Comparison of ENCODE assay signal across 13 cellular contexts in the genomic region with DNA sequence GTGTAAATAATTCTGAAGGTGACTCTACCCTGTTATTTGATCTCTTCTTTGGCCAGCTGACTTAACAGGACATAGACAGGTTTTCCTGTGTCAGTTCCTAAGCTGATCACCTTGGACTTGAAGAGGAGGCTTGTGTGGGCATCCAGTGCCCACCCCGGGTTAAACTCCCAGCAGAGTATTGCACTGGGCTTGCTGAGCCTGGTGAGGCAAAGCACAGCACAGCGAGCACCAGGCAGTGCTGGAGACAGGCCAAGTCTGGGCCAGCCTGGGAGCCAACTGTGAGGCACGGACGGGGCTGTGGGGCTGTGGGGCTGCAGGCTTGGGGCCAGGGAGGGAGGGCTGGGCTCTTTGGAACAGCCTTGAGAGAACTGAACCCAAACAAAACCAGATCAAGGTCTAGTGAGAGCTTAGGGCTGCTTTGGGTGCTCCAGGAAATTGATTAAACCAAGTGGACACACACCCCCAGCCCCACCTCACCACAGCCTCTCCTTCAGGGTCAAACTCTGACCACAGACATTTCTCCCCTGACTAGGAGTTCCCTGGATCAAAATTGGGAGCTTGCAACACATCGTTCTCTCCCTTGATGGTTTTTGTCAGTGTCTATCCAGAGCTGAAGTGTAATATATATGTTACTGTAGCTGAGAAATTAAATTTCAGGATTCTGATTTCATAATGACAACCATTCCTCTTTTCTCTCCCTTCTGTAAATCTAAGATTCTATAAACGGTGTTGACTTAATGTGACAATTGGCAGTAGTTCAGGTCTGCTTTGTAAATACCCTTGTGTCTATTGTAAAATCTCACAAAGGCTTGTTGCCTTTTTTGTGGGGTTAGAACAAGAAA. TPM values are rescaled to one million over a fixed set of nuclear protein-coding genes. Genes with fewer than 3 reads are reported as not detected.
DNase-seq lines count a peak whose midpoint lies in the region; ATAC-seq, FAIRE-seq and TF ChIP-seq lines count a peak whose summit lies in the region.
"Had no signal": no experiment of that assay in that cellular context is flagged by ENCODE, and none has a peak within 500 bp of the region (broad histone marks: within the 10 kb centered on the region; RNA-seq: fewer than 3 reads in every experiment).

No MANE protein-coding gene starts in this region.

- no peaks in the 10 kb centered on the region for H4K20me1 ChIP-seq in K562 (replicated peaks; ENCODE audit: control insufficient read depth, insufficient read depth, low read length)

- peak; percentile 54 for FAIRE-seq in K562 (lab: Jason Lieb, UNC)
- FAIRE-seq: frontal cortex had no signal

- H3K4me3 Mint-ChIP-seq in CD4-positive, alpha-beta T cell: no peak overlapping the region

- 14% methylated on average over 6 of the region's 6 CpGs for WGBS in K562 (ENCODE audit: insufficient coverage, low coverage, missing lambda C conversion rate)

- no peak for TF ChIP-seq CTCF in AG09319 (IDR thresholded peaks at IDR 0.05; ENCODE audit: low read depth, low read length)
- TF ChIP-seq CTCF in K562 (IDR thresholded peaks at IDR 0.05 in 2 of 3, conservative IDR thresholded peaks at IDR 0.05 in 1 of 3; ENCODE audit: insufficient read depth in 2 of 3, low read depth in 1 of 3, low read length in 3 of 3): no peak
- no peak for TF ChIP-seq CTCF in left lung (IDR thresholded peaks at IDR 0.05)
- no peak for TF ChIP-seq CTCF in CD4-positive, alpha-beta T cell (IDR thresholded peaks at IDR 0.05)

- ATAC-seq in K562 (no peak; the same call in 2 of the 3 replicates), left lung (peak; percentile 40), GM21515 (IDR thresholded peaks at IDR 0.05; ENCODE audit: unreplicated experiment) (no peak)
- no peak for ATAC-seq in CD4-positive, alpha-beta T cell (ENCODE audit: poor library complexity)

- H3K27me3 ChIP-seq in K562 (ENCODE audit: control insufficient read depth in 2 of 2, insufficient read depth in 2 of 2, low read length in 2 of 2): no peaks in the 10 kb centered on the region; a peak in 1 of 5 replicates
- no peaks in the 10 kb centered on the region for H3K27me3 ChIP-seq in left lung
- no peaks in the 10 kb centered on the region for H3K27me3 ChIP-seq in CD4-positive, alpha-beta T cell (ENCODE audit: control insufficient read depth, insufficient read depth, low read length)

- no peak overlapping the region for H2AFZ ChIP-seq in K562 (ENCODE audit: low read depth, low read length)

- H3K4me1 ChIP-seq in K562 (replicated peaks in 1 of 2; ENCODE audit: control insufficient read depth in 2 of 2, insufficient read depth in 2 of 2, low read length in 2 of 2) (peaks cover 0 to 9% of the 10 kb centered on the region in 2 experiments; a peak in 2 of 5 replicates), left lung (no peaks in the 10 kb centered on the region)

- H3K9ac ChIP-seq in K562 (ENCODE audit: insufficient read depth in 1 of 2, low read depth in 2 of 2, low read length in 2 of 2): 0 out of 4 replicates have a peak overlapping the region, but pooled peaks of 1 of the 2 experiments have one; percentile 48

- no peak overlapping the region for H3K27ac Mint-ChIP-seq in CD4-positive, alpha-beta T cell

- H3K9me1 ChIP-seq in K562 (ENCODE audit: control insufficient read depth, insufficient read depth, low read length): no peaks in the 10 kb centered on the region

- H3K9me3 ChIP-seq in K562 (replicated peaks; ENCODE audit: control insufficient read depth, insufficient read depth, low read depth, low read length): no peaks in the 10 kb centered on the region
- no peaks in the 10 kb centered on the region for H3K9me3 ChIP-seq in left lung
- no peaks in the 10 kb centered on the region for H3K9me3 ChIP-seq in CD4-positive, alpha-beta T cell (ENCODE audit: control insufficient read depth, low read length)

- TF ChIP-seq POLR2A in K562 (conservative IDR thresholded peaks at IDR 0.05): no peak

- H3K27ac ChIP-seq in K562 (ENCODE audit: extremely low read depth, low read depth, low read length) (no peak overlapping the region), left lung (no peak overlapping the region)
- no peak overlapping the region for H3K27ac ChIP-seq in CD4-positive, alpha-beta T cell (ENCODE audit: low read depth, low read length)

- peak; percentile 14 for DNase-seq in AG09319 (ENCODE audit: extremely low read depth, low read depth)
- DNase-seq in NCI-H1092 (lab: John Stamatoyannopoulos, UW): peak; percentile 78
- DNase-seq in K562 (ENCODE audit: extremely low read depth in 1 of 4, low spot score in 3 of 4): no peak
- DNase-seq in left lung: no peak
- DNase-seq in CD4-positive, alpha-beta T cell: no peak
- no peak for DNase-seq in GDM1 (lab: John Stamatoyannopoulos, UW)
- no peak for DNase-seq in NCI-H1930 (lab: John Stamatoyannopoulos, UW)
- DNase-seq: activated gamma-delta T cell, MV-4-11 had no signal

- in situ Hi-C loops in K562 (cut with MboI): loop anchor here (5.0 to 10.0 kb wide), 2 partner anchors 213 to 281 kb away; no protein-coding TSS in a partner anchor

- H3K4me3 ChIP-seq in K562: no peak overlapping the region
- H3K4me3 ChIP-seq in left lung: no peak overlapping the region

- POLR2A ChIA-PET in K562 (lab: Yijun Ruan, JAX): interaction anchor here (1.0 to 1.4 kb wide), 2 partner anchors 14 to 30 kb away, joined by 3 read pairs; no protein-coding TSS in a partner anchor
- POLR2A ChIA-PET in CD4-positive, alpha-beta T cell (lab: Charles Lee): interaction anchor here (0.7 kb wide), 1 partner anchor 209 kb away, joined by 3 read pairs; no protein-coding TSS in a partner anchor

- H3K79me2 ChIP-seq in K562 (ENCODE audit: control insufficient read depth, insufficient read depth, low read length): no peaks in the 10 kb centered on the region

- BruUV-seq in K562 (replicated peaks; lab: Mats Ljungman, UMichigan): no TSS peak

- H3K9me3 Mint-ChIP-seq in CD4-positive, alpha-beta T cell: no peaks in the 10 kb centered on the region

- no peak overlapping the region for H3K4me2 ChIP-seq in K562 (ENCODE audit: insufficient read depth, low read length)

- no peaks in the 10 kb centered on the region for H3K36me3 Mint-ChIP-seq in CD4-positive, alpha-beta T cell (ENCODE audit: low read depth)

- no peak for TF ChIP-seq EP300 in K562 (IDR thresholded peaks at IDR 0.05; ENCODE audit: low read length)

- no peak for TF ChIP-seq RAD21 in K562 (CRISPR knock-in tag; conservative IDR thresholded peaks at IDR 0.05 in 1 of 2, IDR thresholded peaks at IDR 0.05 in 1 of 2)

- CTCF ChIA-PET in K562 (lab: Yijun Ruan, JAX; ENCODE audit: low intra/inter-chr PET ratio): interaction anchor here (1.1 kb wide), 1 partner anchor 40 kb away, joined by 3 read pairs; no protein-coding TSS in a partner anchor
- CTCF ChIA-PET in CD4-positive, alpha-beta T cell (lab: Charles Lee): interaction anchor here (1.3 kb wide), 1 partner anchor 14 kb away, joined by 3 read pairs; no protein-coding TSS in a partner anchor

- peaks cover 5% of the 10 kb centered on the region for H3K27me3 Mint-ChIP-seq in CD4-positive, alpha-beta T cell

- intact Hi-C loops in K562 (cut with micrococcal nuclease): loop anchor here (2.0 kb wide), 2 partner anchors 189 to 209 kb away; a partner anchor contains a TSS
- intact Hi-C loops in left lung (cut with DNase I): loop anchor here in 1 of 2 donors (5.0 kb wide), 1 partner anchor 208 kb away; no protein-coding TSS in a partner anchor
- intact Hi-C loops in CD4-positive, alpha-beta T cell (cut with DNase I, micrococcal nuclease): loop anchor here (2.0 to 10.0 kb wide), 3 partner anchors 41 to 281 kb away; a partner anchor contains a TSS

- H3K36me3 ChIP-seq in K562 (ENCODE audit: control insufficient read depth, insufficient read depth, low read length) (no peaks in the 10 kb centered on the region), left lung (no peaks in the 10 kb centered on the region)

- no peaks in the 10 kb centered on the region for H3K4me1 Mint-ChIP-seq in CD4-positive, alpha-beta T cell (ENCODE audit: low read depth)

TF ChIP-seq in K562, 482 proteins besides CTCF, POLR2A, EP300 and RAD21:
- TF ChIP-seq, protein P1, sequence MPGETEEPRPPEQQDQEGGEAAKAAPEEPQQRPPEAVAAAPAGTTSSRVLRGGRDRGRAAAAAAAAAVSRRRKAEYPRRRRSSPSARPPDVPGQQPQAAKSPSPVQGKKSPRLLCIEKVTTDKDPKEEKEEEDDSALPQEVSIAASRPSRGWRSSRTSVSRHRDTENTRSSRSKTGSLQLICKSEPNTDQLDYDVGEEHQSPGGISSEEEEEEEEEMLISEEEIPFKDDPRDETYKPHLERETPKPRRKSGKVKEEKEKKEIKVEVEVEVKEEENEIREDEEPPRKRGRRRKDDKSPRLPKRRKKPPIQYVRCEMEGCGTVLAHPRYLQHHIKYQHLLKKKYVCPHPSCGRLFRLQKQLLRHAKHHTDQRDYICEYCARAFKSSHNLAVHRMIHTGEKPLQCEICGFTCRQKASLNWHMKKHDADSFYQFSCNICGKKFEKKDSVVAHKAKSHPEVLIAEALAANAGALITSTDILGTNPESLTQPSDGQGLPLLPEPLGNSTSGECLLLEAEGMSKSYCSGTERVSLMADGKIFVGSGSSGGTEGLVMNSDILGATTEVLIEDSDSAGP (CRISPR knock-in tag; IDR thresholded peaks at IDR 0.05): no peak
- TF ChIP-seq NFIC (IDR thresholded peaks at IDR 0.05): 0 out of 2 replicates have a peak, but pooled peaks have one; percentile 13

RNA-seq across cellular contexts. Expression of a gene that starts 5.1 kb away (rescaled TPM):
- total RNA-seq in K562 (2011; cell fraction: chromatin; rRNA removed; ENCODE audit: low replicate concordance): 1.4 TPM in 1 of 2 replicates, not detected in the other
- total RNA-seq in K562 (2011; cell fraction: nucleolus; rRNA removed): not detected in 2 replicates
- total RNA-seq in K562 (2011; cell fraction: nucleoplasm; rRNA removed): not detected in 2 replicates
- not detected in 2 replicates for total RNA-seq in K562 (2014; rRNA removed)
- not detected in 2 replicates for total RNA-seq in K562 (2014; rRNA removed; fragmentation: Illumina TruSeq; extraction: Trizol)
- total RNA-seq in K562 (2015; rRNA removed; fragmentation: Illumina TruSeq; extraction: Trizol): not detected in 2 replicates
- not detected in 2 replicates for total RNA-seq in K562 (2021)
- polyA plus RNA-seq in K562 (2011; rRNA removed): not detected in 2 replicates
- polyA plus RNA-seq in K562 (2011; cell fraction: cytosol; rRNA removed): not detected in 2 replicates
- not detected in 2 replicates for polyA plus RNA-seq in K562 (2011; cell fraction: nucleus; rRNA removed)
- not detected in 2 replicates for polyA plus RNA-seq in K562 (2012)
- polyA plus RNA-seq in K562 (2014; fragmentation: Illumina TruSeq; extraction: Trizol): not detected in 2 replicates
- polyA plus RNA-seq in K562 (2014; fragmentation: Nextera tagmentation; extraction: Ambion mirVana): not detected
- polyA plus RNA-seq in K562 (2014; rRNA removed): not detected in 2 replicates
- polyA minus RNA-seq in K562 (2011; rRNA and poly(A)+ RNA removed): 0.70 TPM in 1 of 2 replicates, not detected in the other
- polyA minus RNA-seq in K562 (2011; cell fraction: cytosol; rRNA and poly(A)+ RNA removed): not detected in 2 replicates
- not detected in 2 replicates for polyA minus RNA-seq in K562 (2011; cell fraction: nucleus; rRNA and poly(A)+ RNA removed)
- not detected for total RNA-seq in left lung
- not detected for total RNA-seq in CD4-positive, alpha-beta T cell
- polyA plus RNA-seq: BJ, neural cell had no signal

Comparison
In these comparisons a context has a peak if more than half of its experiments do, and no peak if none do; other contexts are left out.
1. DNase-seq: peak in AG09319 (single experiment) and NCI-H1092 (single experiment); none in K562 (0 of 4), left lung (0 of 2), CD4-positive, alpha-beta T cell (0 of 10), GDM1 (single experiment) and NCI-H1930 (0 of 2).